Comparison of ENCODE assay signal across 10 cellular contexts in the genomic region with DNA sequence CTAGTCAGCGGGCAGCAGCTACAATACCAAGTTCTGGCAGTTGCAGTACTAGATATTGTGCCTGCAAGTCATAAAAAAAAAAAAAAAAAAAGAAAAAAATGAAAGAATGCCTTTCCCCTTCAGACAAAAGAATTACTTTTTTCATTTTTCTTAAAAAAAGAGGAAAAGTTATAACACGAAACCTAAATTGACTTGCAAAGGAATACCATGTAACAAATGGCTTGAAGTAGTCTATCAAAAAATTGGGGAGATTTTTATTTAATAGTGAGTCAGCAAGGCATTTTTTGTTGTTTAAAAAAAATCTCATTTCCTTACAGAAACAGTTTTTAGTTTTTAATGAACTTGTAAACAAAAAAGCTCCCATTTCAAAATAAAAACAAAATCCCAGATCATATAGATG.
"Had no signal": no experiment of that assay in that cellular context is flagged by ENCODE, and none has a peak within 500 bp of the region (broad histone marks: within the 10 kb centered on the region; RNA-seq: fewer than 3 reads in every experiment).

No MANE protein-coding gene starts in this region.

- H3K9me3 ChIP-seq: tibial nerve had no signal

- H3K27me3 Mint-ChIP-seq: activated B cell treated with CpG ODN at 0.5 μM for 24 hours; activated CD4-positive, alpha-beta T cell treated with anti-CD3 and anti-CD28 coated beads, Interleukin-2, amount 10 ng/mL, durations not matched to agents 24 days and 14 days; memory B cell had no signal

- H3K9me3 Mint-ChIP-seq: activated B cell treated with CpG ODN at 0.5 μM for 24 hours; activated CD4-positive, alpha-beta T cell treated with anti-CD3 and anti-CD28 coated beads, Interleukin-2, amount 10 ng/mL, durations not matched to agents 24 days and 14 days; memory B cell; T-helper 1 cell treated with Interleukin-12 subunit alpha and Interleukin-12 subunit beta and Interleukin-4 antibody, amounts not matched to agents 30 μg/mL and 1 μg/mL, for 36 hours had no signal

- H3K27ac Mint-ChIP-seq: activated B cell treated with CpG ODN at 0.5 μM for 24 hours; activated CD4-positive, alpha-beta T cell treated with anti-CD3 and anti-CD28 coated beads, Interleukin-2, amount 10 ng/mL, durations not matched to agents 24 days and 14 days; memory B cell; T-helper 1 cell treated with Interleukin-12 subunit alpha and Interleukin-12 subunit beta and Interleukin-4 antibody, amounts not matched to agents 30 μg/mL and 1 μg/mL, for 36 hours had no signal

- H3K27me3 ChIP-seq: dorsolateral prefrontal cortex, tibial nerve had no signal

- H3K4me3 Mint-ChIP-seq: activated B cell treated with CpG ODN at 0.5 μM for 24 hours; activated CD4-positive, alpha-beta T cell treated with anti-CD3 and anti-CD28 coated beads, Interleukin-2, amount 10 ng/mL, durations not matched to agents 24 days and 14 days; memory B cell; T-helper 1 cell treated with Interleukin-12 subunit alpha and Interleukin-12 subunit beta and Interleukin-4 antibody, amounts not matched to agents 30 μg/mL and 1 μg/mL, for 36 hours had no signal

- DNase-seq: activated B cell treated with CpG ODN at 0.5 μM for 24 hours; activated naive CD4-positive, alpha-beta T cell treated with anti-CD3 and anti-CD28 coated beads, Interleukin-2, amount 50 U/mL, for 16 hours; amygdala; dorsolateral prefrontal cortex; foreskin fibroblast; small intestine had no signal

- FAIRE-seq: small intestine had no signal

- H3K4me3 ChIP-seq: dorsolateral prefrontal cortex, tibial nerve had no signal
